18 cellular contexts compared by ENCODE assay signal in genomic region chr2:145725876-145726275, GRCh38.
DNase-seq lines count a peak whose midpoint lies in the region; ATAC-seq, FAIRE-seq and TF ChIP-seq lines count a peak whose summit lies in the region.
"Had no signal": no experiment of that assay in that cellular context is flagged by ENCODE, and none has a peak within 500 bp of the region (broad histone marks: within the 10 kb centered on the region; RNA-seq: fewer than 3 reads in every experiment).

No MANE protein-coding gene starts in this region.

- no peak overlapping the region for H3K18ac ChIP-seq in mesenchymal stem cell (ENCODE audit: low read depth in 1 of 2, low read length in 2 of 2)

- H2BK5ac ChIP-seq in mesenchymal stem cell (ENCODE audit: low read depth, low read length, poor library complexity, severe bottlenecking) = no peak overlapping the region

- H2BK15ac ChIP-seq in mesenchymal stem cell (ENCODE audit: low read depth, poor library complexity, severe bottlenecking) = no peak overlapping the region

- H4K20me1 ChIP-seq in K562 (replicated peaks; ENCODE audit: control insufficient read depth, insufficient read depth, low read length) = no peaks in the 10 kb centered on the region

- H3K9ac ChIP-seq in K562 (ENCODE audit: insufficient read depth in 1 of 2, low read depth in 2 of 2, low read length in 2 of 2) (no peak overlapping the region), mesenchymal stem cell (ENCODE audit: low read length) (no peak overlapping the region)
- H3K9ac ChIP-seq: GM23248 had no signal

- no peaks in the 10 kb centered on the region for H3K27me3 ChIP-seq in K562 (ENCODE audit: control insufficient read depth in 2 of 2, insufficient read depth in 2 of 2, low read length in 2 of 2)
- H3K27me3 ChIP-seq in mesenchymal stem cell (ENCODE audit: control insufficient read depth in 1 of 2, insufficient read depth in 1 of 2, low read length in 2 of 2) = no peaks in the 10 kb centered on the region

- no peaks in the 10 kb centered on the region for H3K79me2 ChIP-seq in K562 (ENCODE audit: control insufficient read depth, insufficient read depth, low read length)

- no peak for TF ChIP-seq RAD21 in K562 (CRISPR knock-in tag; conservative IDR thresholded peaks at IDR 0.05 in 1 of 2, IDR thresholded peaks at IDR 0.05 in 1 of 2)

- H3K4me1 ChIP-seq in K562 (replicated peaks in 1 of 2; ENCODE audit: control insufficient read depth in 2 of 2, insufficient read depth in 2 of 2, low read length in 2 of 2) (peaks cover 5 to 31% of the 10 kb centered on the region in 2 experiments; a peak in 4 of 5 replicates), mesenchymal stem cell (ENCODE audit: control insufficient read depth, insufficient read depth, low read depth, low read length) (no peaks in the 10 kb centered on the region)
- H3K4me1 ChIP-seq: A549, Caco-2, HAP-1 had no signal

- in situ Hi-C loops in K562 (cut with MboI) = no loop called here

- H4K91ac ChIP-seq in mesenchymal stem cell (ENCODE audit: low read length) = no peak overlapping the region

- H4K8ac ChIP-seq in mesenchymal stem cell (ENCODE audit: low read length) = no peak overlapping the region

- no peak for ATAC-seq in K562
- ATAC-seq in HG02678 (IDR thresholded peaks at IDR 0.05; ENCODE audit: unreplicated experiment) = no peak
- ATAC-seq: A549 had no signal

- H3K4ac ChIP-seq in mesenchymal stem cell (ENCODE audit: low read depth in 1 of 2, low read length in 2 of 2) = no peak overlapping the region

- CTCF ChIA-PET in K562 (lab: Yijun Ruan, JAX; ENCODE audit: low intra/inter-chr PET ratio) = no interaction called here

- no peak overlapping the region for H2BK12ac ChIP-seq in mesenchymal stem cell (ENCODE audit: low read length in 2 of 2)

- H3K27ac ChIP-seq in K562 (ENCODE audit: extremely low read depth, low read depth, low read length) (no peak overlapping the region), mesenchymal stem cell (ENCODE audit: low read length, poor library complexity, severe bottlenecking) (no peak overlapping the region)
- H3K27ac ChIP-seq: 22Rv1, A549, C4-2B, GM23248 had no signal

- peaks cover 3% of the 10 kb centered on the region for H3K9me1 ChIP-seq in K562 (ENCODE audit: control insufficient read depth, insufficient read depth, low read length)

- peaks cover 5% of the 10 kb centered on the region for H3K9me3 ChIP-seq in K562 (replicated peaks; ENCODE audit: control insufficient read depth, insufficient read depth, low read depth, low read length)
- no peaks in the 10 kb centered on the region for H3K9me3 ChIP-seq in mesenchymal stem cell (ENCODE audit: control insufficient read depth, low read length)
- H3K9me3 ChIP-seq: A549, Caco-2, HAP-1 had no signal

- BruUV-seq in K562 (replicated peaks; lab: Mats Ljungman, UMichigan) = no TSS peak

- no peak overlapping the region for H3K14ac ChIP-seq in mesenchymal stem cell (ENCODE audit: low read length in 2 of 2)

- TF ChIP-seq CTCF in NB4 (IDR thresholded peaks at IDR 0.05; ENCODE audit: low read depth, low read length) (no peak), K562 (IDR thresholded peaks at IDR 0.05 in 2 of 3, conservative IDR thresholded peaks at IDR 0.05 in 1 of 3; ENCODE audit: insufficient read depth in 2 of 3, low read depth in 1 of 3, low read length in 3 of 3) (no peak)

- H2AK5ac ChIP-seq in mesenchymal stem cell (ENCODE audit: low read length, severe bottlenecking) = no peak overlapping the region

- no peak for TF ChIP-seq EP300 in K562 (IDR thresholded peaks at IDR 0.05; ENCODE audit: low read length)

- 68% methylated on average over 3 of the region's 3 CpGs for WGBS in K562 (ENCODE audit: insufficient coverage, low coverage, missing lambda C conversion rate)
- 89% methylated on average over 3 of the region's 3 CpGs for WGBS in mesenchymal stem cell

- no peak overlapping the region for H3K23ac ChIP-seq in mesenchymal stem cell (ENCODE audit: low read length in 2 of 2)

- intact Hi-C loops in K562 (cut with micrococcal nuclease) = loop anchor here (2.0 kb wide), 1 partner anchor 25 kb away; no protein-coding TSS in a partner anchor

- peak; percentile 44 for FAIRE-seq in K562 (lab: Jason Lieb, UNC)
- FAIRE-seq: A549, D721Med, G401.6, GM12892, GM18507 had no signal

- H2AFZ ChIP-seq in K562 (ENCODE audit: low read depth, low read length) (peak overlapping the region; percentile 67), mesenchymal stem cell (ENCODE audit: low read depth, low read length) (no peak overlapping the region)
- H2AFZ ChIP-seq: GM23248 had no signal

- TF ChIP-seq POLR2A in NB4 (IDR thresholded peaks at IDR 0.05; ENCODE audit: extremely low read depth, insufficient read length) = no peak
- no peak for TF ChIP-seq POLR2A in K562 (conservative IDR thresholded peaks at IDR 0.05)

- no peak overlapping the region for H3K4me2 ChIP-seq in K562 (ENCODE audit: insufficient read depth, low read length)
- no peak overlapping the region for H3K4me2 ChIP-seq in mesenchymal stem cell (ENCODE audit: low read length, poor library complexity, severe bottlenecking)
- H3K4me2 ChIP-seq: A549 had no signal

- no peaks in the 10 kb centered on the region for H3K79me1 ChIP-seq in mesenchymal stem cell (replicated peaks; ENCODE audit: low read length, poor library complexity, severe bottlenecking)

- H2BK120ac ChIP-seq in mesenchymal stem cell (ENCODE audit: low read depth, low read length) = no peak overlapping the region

- H3K36me3 ChIP-seq in K562 (ENCODE audit: control insufficient read depth, insufficient read depth, low read length) = no peaks in the 10 kb centered on the region; the same call in 1 of the 3 replicates
- no peaks in the 10 kb centered on the region for H3K36me3 ChIP-seq in mesenchymal stem cell (ENCODE audit: control insufficient read depth in 1 of 2, insufficient read depth in 2 of 2, low read depth in 1 of 2, low read length in 2 of 2)
- H3K36me3 ChIP-seq: HAP-1 had no signal

- POLR2A ChIA-PET in K562 (lab: Yijun Ruan, JAX) = interaction anchor here (1.8 kb wide), 1 partner anchor 7 kb away, joined by 6 read pairs; no protein-coding TSS in a partner anchor

- H3K4me3 ChIP-seq in NB4 (ENCODE audit: low read depth, low read length) = no peak overlapping the region
- H3K4me3 ChIP-seq in K562 = no peak overlapping the region
- no peak overlapping the region for H3K4me3 ChIP-seq in mesenchymal stem cell (ENCODE audit: insufficient read depth in 1 of 2, low read depth in 1 of 2, low read length in 2 of 2)
- H3K4me3 ChIP-seq: A549, GM23248, HAP-1 had no signal

- DNase-seq in NOMO-1 (lab: John Stamatoyannopoulos, UW; ENCODE audit: unreplicated experiment in 2 of 2) (peak; percentile 16 to 31), NOMO-1 treated with dmso at 0.1 percent for 144 hours (lab: John Stamatoyannopoulos, UW; ENCODE audit: unreplicated experiment) (no peak), GF-D8 (lab: John Stamatoyannopoulos, UW) (peak; percentile 74), NB4 (ENCODE audit: low read depth) (peak; percentile 49), K562 (ENCODE audit: extremely low read depth in 1 of 4, low spot score in 3 of 4) (no peak), mesenchymal stem cell (no peak)
- DNase-seq: Caco-2; CD4-positive, alpha-beta T cell; GM23248 had no signal

TF ChIP-seq in K562, 482 proteins besides CTCF, POLR2A, EP300 and RAD21:
- no peak for TF ChIP-seq SMAD2 (IDR thresholded peaks at IDR 0.05; ENCODE audit: low read depth, low read length)
- no peak for TF ChIP-seq FOXK2 (conservative IDR thresholded peaks at IDR 0.05 in 1 of 2, IDR thresholded peaks at IDR 0.05 in 1 of 2; ENCODE audit: low read depth in 2 of 2)
- TF ChIP-seq KHSRP (IDR thresholded peaks at IDR 0.05) = no peak
- TF ChIP-seq PRDM10 (IDR thresholded peaks at IDR 0.05; ENCODE audit: partially characterized antibody) = no peak
- TF ChIP-seq CBX8 (IDR thresholded peaks at IDR 0.05; ENCODE audit: borderline replicate concordance, extremely low read depth, low read depth, low read length, poor library complexity, severe bottlenecking) = no peak
- no peak for TF ChIP-seq ZNF282 (CRISPR knock-in tag; IDR thresholded peaks at IDR 0.05)
- TF ChIP-seq ILK (tag; IDR thresholded peaks at IDR 0.05; ENCODE audit: borderline replicate concordance, low read depth) = no peak
- no peak for TF ChIP-seq IRF9 (tag; IDR thresholded peaks at IDR 0.05)

Comparison
In these comparisons a context has a peak if more than half of its experiments do, and no peak if none do; other contexts are left out.
1. DNase-seq: peak in NOMO-1 (2 of 2), GF-D8 (single experiment) and NB4 (single experiment); none in NOMO-1 treated with dmso at 0.1 percent for 144 hours (single experiment), K562 (0 of 4) and mesenchymal stem cell (single experiment).